7 cellular contexts compared by ENCODE assay signal in genomic region chr10:87200924-87201323, GRCh38. TPM values are rescaled to one million over a fixed set of nuclear protein-coding genes. Genes with fewer than 3 reads are reported as not detected.
A peak's percentile ranks its signal among the peaks of the same experiment; 100 is the strongest.
DNase-seq lines count a peak whose midpoint lies in the region; ATAC-seq and TF ChIP-seq lines count a peak whose summit lies in the region.
"Not testable (repeated sequence)": the region's sequence is repeated elsewhere in the genome, so short reads cannot be mapped to it uniquely, and the experiment has no call there.

No MANE protein-coding gene starts in this region.

- H3K27me3 ChIP-seq in OCI-LY1 (ENCODE audit: insufficient read depth, low read length); mesenchymal stem cell (ENCODE audit: control insufficient read depth in 1 of 2, insufficient read depth in 1 of 2, low read length in 2 of 2): not testable (repeated sequence)

- not testable (repeated sequence) for H3K79me1 ChIP-seq in mesenchymal stem cell (replicated peaks; ENCODE audit: low read length, poor library complexity, severe bottlenecking)

- not testable (repeated sequence) for H3K79me2 ChIP-seq in OCI-LY1 (ENCODE audit: insufficient read depth, low read length)

- H2AK5ac ChIP-seq in mesenchymal stem cell (ENCODE audit: low read length, severe bottlenecking) = not testable (repeated sequence)

- H4K20me1 ChIP-seq in OCI-LY1 (ENCODE audit: insufficient read depth, low read length) = not testable (repeated sequence)

- H3K9ac ChIP-seq in OCI-LY1 (ENCODE audit: low read length) = 0 out of 2 replicates have a peak overlapping the region, but pooled peaks have one; percentile 24
- peak overlapping the region; percentile 80 for H3K9ac ChIP-seq in mesenchymal stem cell (ENCODE audit: low read length)

- TF ChIP-seq CTCF in OCI-LY1 (IDR thresholded peaks at IDR 0.05; ENCODE audit: low read length) = not testable (repeated sequence)

- H3K14ac ChIP-seq in mesenchymal stem cell (ENCODE audit: low read length in 2 of 2) = not testable (repeated sequence)

- H3K23ac ChIP-seq in mesenchymal stem cell (ENCODE audit: low read length in 2 of 2) = not testable (repeated sequence)

- H3K4me2 ChIP-seq in OCI-LY1 (ENCODE audit: low read length) = peak overlapping the region; percentile 72
- H3K4me2 ChIP-seq in mesenchymal stem cell (ENCODE audit: low read length, poor library complexity, severe bottlenecking) = not testable (repeated sequence)

- not testable (repeated sequence) for H3K9me3 Mint-ChIP-seq in activated T-cell treated with anti-CD3 and anti-CD28 coated beads, Interleukin-2, amount 50 U/mL, for 4 hours

- peak overlapping the region; percentile 31 for H3K27ac ChIP-seq in OCI-LY1 (ENCODE audit: low read depth, low read length, poor library complexity, severe bottlenecking)
- H3K27ac ChIP-seq in mesenchymal stem cell (ENCODE audit: low read length, poor library complexity, severe bottlenecking) = not testable (repeated sequence)

- H3K9me2 ChIP-seq in OCI-LY1 (ENCODE audit: low read depth, low read length) = not testable (repeated sequence)

- H4K8ac ChIP-seq in mesenchymal stem cell (ENCODE audit: low read length) = not testable (repeated sequence)

- not testable (repeated sequence) for H4K91ac ChIP-seq in mesenchymal stem cell (ENCODE audit: low read length)

- WGBS in mesenchymal stem cell = 99% methylated on average over 5 of the region's 6 CpGs

- H2BK5ac ChIP-seq in mesenchymal stem cell (ENCODE audit: low read depth, low read length, poor library complexity, severe bottlenecking) = not testable (repeated sequence)

- ATAC-seq in GM18498 (IDR thresholded peaks at IDR 0.05; ENCODE audit: unreplicated experiment) (peak; percentile 60), GM21619 (IDR thresholded peaks at IDR 0.05; ENCODE audit: unreplicated experiment) (peak; percentile 66), HG03432 (IDR thresholded peaks at IDR 0.05; ENCODE audit: unreplicated experiment) (peak; percentile 74)
- ATAC-seq in activated T-cell treated with anti-CD3 and anti-CD28 coated beads, Interleukin-2, amount 50 U/mL, for 4 hours = peak; percentile 46 to 66

- peak overlapping the region; percentile 45 for H3K4me3 ChIP-seq in OCI-LY1 (ENCODE audit: low read depth, low read length, poor library complexity, severe bottlenecking)
- peak overlapping the region in 1 of 2 experiments; percentile 75 for H3K4me3 ChIP-seq in mesenchymal stem cell (ENCODE audit: insufficient read depth in 1 of 2, low read depth in 1 of 2, low read length in 2 of 2)

- not testable (repeated sequence) for H2BK12ac ChIP-seq in mesenchymal stem cell (ENCODE audit: low read length in 2 of 2)

- H3K9me3 ChIP-seq in OCI-LY1 (ENCODE audit: low read length); mesenchymal stem cell (ENCODE audit: control insufficient read depth, low read length): not testable (repeated sequence)

- not testable (repeated sequence) for H3K36me3 ChIP-seq in OCI-LY1 (ENCODE audit: insufficient read depth, low read length); mesenchymal stem cell (ENCODE audit: control insufficient read depth in 1 of 2, insufficient read depth in 2 of 2, low read depth in 1 of 2, low read length in 2 of 2)

- peak overlapping the region; percentile 90; the same call in 1 of the 2 replicates for H2AFZ ChIP-seq in OCI-LY1 (ENCODE audit: low read length)
- not testable (repeated sequence) for H2AFZ ChIP-seq in mesenchymal stem cell (ENCODE audit: low read depth, low read length)

- not testable (repeated sequence) for H3K36me3 Mint-ChIP-seq in activated T-cell treated with anti-CD3 and anti-CD28 coated beads, Interleukin-2, amount 50 U/mL, for 4 hours (ENCODE audit: insufficient read depth)

- H3K18ac ChIP-seq in mesenchymal stem cell (ENCODE audit: low read depth in 1 of 2, low read length in 2 of 2) = not testable (repeated sequence)

- peaks cover 20% of the 10 kb centered on the region for H3K4me1 Mint-ChIP-seq in activated T-cell treated with anti-CD3 and anti-CD28 coated beads, Interleukin-2, amount 50 U/mL, for 4 hours (ENCODE audit: low read depth)

- not testable (repeated sequence) for H3F3A ChIP-seq in OCI-LY1 (ENCODE audit: insufficient read depth, low read length)

- not testable (repeated sequence) for H3K4ac ChIP-seq in mesenchymal stem cell (ENCODE audit: low read depth in 1 of 2, low read length in 2 of 2)

- not testable (repeated sequence) for DNase-seq in activated T-cell treated with anti-CD3 and anti-CD28 coated beads, Interleukin-2, amount 50 U/mL, for 4 hours
- peak; percentile 80 for DNase-seq in fibroblast of gingiva (ENCODE audit: low read depth)
- peak; percentile 53 for DNase-seq in mesenchymal stem cell

- not testable (repeated sequence) for H2BK15ac ChIP-seq in mesenchymal stem cell (ENCODE audit: low read depth, poor library complexity, severe bottlenecking)

- H3K4me3 Mint-ChIP-seq in activated T-cell treated with anti-CD3 and anti-CD28 coated beads, Interleukin-2, amount 50 U/mL, for 4 hours = not testable (repeated sequence)

- not testable (repeated sequence) for H3K27me3 Mint-ChIP-seq in activated T-cell treated with anti-CD3 and anti-CD28 coated beads, Interleukin-2, amount 50 U/mL, for 4 hours (ENCODE audit: low read depth)

- not testable (repeated sequence) for H2BK120ac ChIP-seq in mesenchymal stem cell (ENCODE audit: low read depth, low read length)

- H3K4me1 ChIP-seq in OCI-LY1 (ENCODE audit: insufficient read depth, low read length, severe bottlenecking) = peaks cover 15% of the 10 kb centered on the region
- not testable (repeated sequence) for H3K4me1 ChIP-seq in mesenchymal stem cell (ENCODE audit: control insufficient read depth, insufficient read depth, low read depth, low read length)

RNA-seq across cellular contexts. Expression of gene NUTM2A, which starts 24.3 kb away (rescaled TPM):
- total RNA-seq in activated T-cell treated with anti-CD3 and anti-CD28 coated beads, Interleukin-2, amount 50 U/mL, for 4 hours = under 1 TPM in 2 of 3 donors, not detected in 1; 0.28 to 0.47 TPM
- polyA plus RNA-seq in mesenchymal stem cell (2013, experiment 1 of 2) = 0.43 TPM
- polyA plus RNA-seq in mesenchymal stem cell (2013, experiment 2 of 2) = 0.33 TPM
